8 cellular contexts compared by ENCODE assay signal in the genomic region with DNA sequence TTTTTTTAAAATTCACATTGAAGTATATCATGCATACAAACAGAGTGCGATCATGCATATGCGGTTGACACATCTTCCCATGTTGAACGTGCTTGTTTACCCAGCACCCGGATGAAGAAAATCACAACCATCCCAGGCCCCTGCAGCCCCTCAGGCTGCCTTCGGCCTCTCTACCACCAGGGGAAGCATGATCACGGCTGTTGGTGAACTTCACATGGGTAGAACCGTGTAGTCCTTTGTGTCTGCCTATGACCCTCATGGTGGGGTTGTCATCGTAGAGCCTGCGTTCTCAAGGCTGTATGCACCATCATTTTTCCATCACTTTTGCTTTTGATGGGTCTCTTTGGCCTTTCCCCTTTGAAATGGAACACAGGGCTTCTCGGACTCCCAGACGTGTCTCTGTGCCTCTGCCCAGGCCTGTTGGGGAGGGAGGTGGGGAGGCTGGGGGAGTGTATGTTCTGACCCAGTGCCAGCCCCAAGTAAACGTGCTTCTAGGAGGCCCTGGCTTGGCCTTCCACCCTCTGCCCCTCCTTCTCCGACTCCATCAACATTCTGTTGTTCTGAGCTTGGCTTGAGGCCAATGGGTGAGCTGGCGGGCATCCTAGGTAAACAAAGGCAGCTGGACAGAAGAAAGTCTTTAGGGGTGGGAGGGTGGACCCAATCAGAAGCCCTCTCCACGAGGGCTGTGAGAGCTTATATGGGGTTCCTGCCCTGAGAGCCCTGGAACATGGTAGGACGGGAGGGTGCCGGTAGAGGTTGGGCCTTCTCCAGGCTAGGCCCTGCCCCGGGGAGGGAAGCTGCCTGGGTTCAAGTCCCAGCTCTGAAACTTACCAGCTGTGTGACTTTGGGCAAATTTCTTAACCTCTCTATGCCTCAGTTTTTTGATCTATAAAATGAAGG. TPM values are rescaled to one million over a fixed set of nuclear protein-coding genes. Genes with fewer than 3 reads are reported as not detected.
A peak's percentile ranks its signal among the peaks of the same experiment; 100 is the strongest.
DNase-seq lines count a peak whose midpoint lies in the region; ATAC-seq, FAIRE-seq and TF ChIP-seq lines count a peak whose summit lies in the region.

No MANE protein-coding gene starts in this region.

- no peak overlapping the region for H3K4me3 ChIP-seq in MG63
- H3K4me3 ChIP-seq in SJSA1, result no peak overlapping the region
- no peak overlapping the region for H3K4me3 ChIP-seq in heart right ventricle
- H3K4me3 ChIP-seq in stomach, result no peak overlapping the region

- TF ChIP-seq CTCF in heart right ventricle (IDR thresholded peaks at IDR 0.05) (peak in 4 of 9 donors; percentile 7 to 28 (median 12)), stomach (IDR thresholded peaks at IDR 0.05) (no peak)

- no peak for FAIRE-seq in GM19239 (lab: Jason Lieb, UNC)

- 58% methylated on average over 18 of the region's 18 CpGs for WGBS in heart right ventricle, 2 donors
- WGBS in stomach, 5 donors, result 24 to 60% (median 28%) methylated on average over 14 to 18 of the region's 18 CpGs

- no peaks in the 10 kb centered on the region for H3K9me3 ChIP-seq in MG63
- H3K9me3 ChIP-seq in SJSA1 (replicated peaks), result no peaks in the 10 kb centered on the region
- H3K9me3 ChIP-seq in heart right ventricle, result no peaks in the 10 kb centered on the region
- H3K9me3 ChIP-seq in stomach, result no peaks in the 10 kb centered on the region

- peaks cover 4% of the 10 kb centered on the region for H3K36me3 ChIP-seq in MG63
- H3K36me3 ChIP-seq in SJSA1, result no peaks in the 10 kb centered on the region
- H3K36me3 ChIP-seq in heart right ventricle, result peaks cover 0 to 23% (median 12%) of the 10 kb centered on the region in 9 donors
- peaks cover 0 to 13% (median 6%) of the 10 kb centered on the region in 4 donors for H3K36me3 ChIP-seq in stomach

- no peak for TF ChIP-seq POLR2A in stomach (IDR thresholded peaks at IDR 0.05)

- DNase-seq in MG63 (peak; percentile 75), SJSA1 (ENCODE audit: low read depth in 1 of 2, low spot score in 2 of 2) (peak; percentile 81 to 86), heart right ventricle (peak; percentile 74 to 78), stomach (peak; percentile 95), GM19239 (ENCODE audit: insufficient read length, low spot score) (no peak), inferior parietal cortex (ENCODE audit: extremely low spot score) (no peak)
- DNase-seq in stimulated activated CD4-positive, alpha-beta T cell treated with anti-CD3 and anti-CD28 coated beads, Interleukin-4, amount 100 ng/mL, for 24 hours, result no peak
- DNase-seq in activated CD4-positive, alpha-beta T cell treated with anti-CD3 and anti-CD28 coated beads for 48 hours, result no peak

- peak in 7 of 8 donors; percentile 8 to 61 (median 43) for ATAC-seq in heart right ventricle

- peaks cover 47% of the 10 kb centered on the region for H3K4me1 ChIP-seq in SJSA1 (replicated peaks)
- peaks cover 19 to 49% (median 42%) of the 10 kb centered on the region in 9 donors for H3K4me1 ChIP-seq in heart right ventricle
- peaks cover 33 to 48% (median 37%) of the 10 kb centered on the region in 4 donors for H3K4me1 ChIP-seq in stomach

- no peak for TF ChIP-seq EP300 in stomach (IDR thresholded peaks at IDR 0.05)

- H3K27ac ChIP-seq in SJSA1, result no peak overlapping the region
- peak overlapping the region; percentile 22 to 91 (median 82) for H3K27ac ChIP-seq in heart right ventricle
- H3K27ac ChIP-seq in stomach, result peak overlapping the region; percentile 22 to 88 (median 75)

- intact Hi-C loops in heart right ventricle (cut with DNase I), result loop anchor here in 2 of 10 donors (5.0 kb wide), 1 partner anchor 37 kb away; no protein-coding TSS in a partner anchor
- intact Hi-C loops in stomach (cut with DNase I; ENCODE audit: low total_unique reads), result no loop called here

- H3K27me3 ChIP-seq in MG63 (no peaks in the 10 kb centered on the region), SJSA1 (replicated peaks) (no peaks in the 10 kb centered on the region), heart right ventricle (no peaks in the 10 kb centered on the region), stomach (no peaks in the 10 kb centered on the region)

RNA-seq across cellular contexts. Expression of a gene that starts 39.7 kb away (rescaled TPM):
- total RNA-seq in MG63 (2014; rRNA removed; shearing (Covaris generic); ENCODE audit: low replicate concordance), result 82.5 and 111 TPM in 2 replicates
- total RNA-seq in SJSA1 (2014; rRNA removed; shearing (Covaris generic)), result 32.2 and 34.9 TPM in 2 replicates
- total RNA-seq in heart right ventricle (100 to 1,000 TPM; 279 to 993 (median 472) TPM), stomach (100 to 1,000 TPM in 1 of 5 donors, 10 to 100 TPM in 4; 27.8 to 195 (median 44.3) TPM)
- polyA plus RNA-seq in heart right ventricle (100 to 1,000 TPM; 146 to 475 TPM), stomach (10 to 100 TPM; 16.2 to 28.0 (median 25.1) TPM)

Comparison
In these comparisons a context has a peak if more than half of its experiments do, and no peak if none do; other contexts are left out.
1. DNase-seq: peak in MG63 (single experiment), SJSA1 (2 of 2), heart right ventricle (2 of 2) and stomach (single experiment); none in GM19239 (single experiment), stimulated activated CD4-positive, alpha-beta T cell treated with anti-CD3 and anti-CD28 coated beads, Interleukin-4, amount 100 ng/mL, for 24 hours (single experiment), activated CD4-positive, alpha-beta T cell treated with anti-CD3 and anti-CD28 coated beads for 48 hours (single experiment) and inferior parietal cortex (single experiment).